8 cellular contexts compared by ENCODE assay signal in genomic region chr20:44967207-44967807, GRCh38. TPM values are rescaled to one million over a fixed set of nuclear protein-coding genes. Genes with fewer than 3 reads are reported as not detected.
DNase-seq lines count a peak whose midpoint lies in the region.

No MANE protein-coding gene starts in this region.

- H3K4me3 ChIP-seq in ectodermal cell (ENCODE audit: insufficient read depth, low read depth, low read length) (peak overlapping the region; percentile 91), muscle layer of duodenum (ENCODE audit: low read depth in 1 of 2, low read length in 2 of 2) (peak overlapping the region; percentile 83 to 94)

- H3K4me1 ChIP-seq in ectodermal cell (ENCODE audit: control insufficient read depth, insufficient read depth, low read length) = peaks cover 16% of the 10 kb centered on the region
- H3K4me1 ChIP-seq in muscle layer of duodenum (ENCODE audit: control insufficient read depth in 1 of 2, insufficient read depth in 2 of 2, low read length in 2 of 2) = peaks cover 0 to 13% of the 10 kb centered on the region in 2 donors

- H3K36me3 ChIP-seq in ectodermal cell (ENCODE audit: control insufficient read depth, insufficient read depth, low read length) (no peaks in the 10 kb centered on the region), muscle layer of duodenum (ENCODE audit: control insufficient read depth in 1 of 2, insufficient read depth in 2 of 2, low read length in 2 of 2) (peaks cover 0 to 4% of the 10 kb centered on the region in 2 donors)

- H3K27ac ChIP-seq in ectodermal cell (ENCODE audit: insufficient read depth, low read depth, low read length, poor library complexity, severe bottlenecking) (no peak overlapping the region), muscle layer of duodenum (ENCODE audit: low read length) (peak overlapping the region; percentile 80)

- no peaks in the 10 kb centered on the region for H3K27me3 ChIP-seq in ectodermal cell (ENCODE audit: control insufficient read depth, insufficient read depth, low read length, poor library complexity, severe bottlenecking)
- H3K27me3 ChIP-seq in muscle layer of duodenum (ENCODE audit: low read depth, low read length) = no peaks in the 10 kb centered on the region

- H3K9me3 ChIP-seq in ectodermal cell (ENCODE audit: control insufficient read depth, low read length) = no peaks in the 10 kb centered on the region
- H3K9me3 ChIP-seq in muscle layer of duodenum (ENCODE audit: control insufficient read depth in 1 of 2, low read length in 2 of 2) = no peaks in the 10 kb centered on the region

- WGBS in ectodermal cell, 2 experiments = 58 to 61% methylated on average over 5 of the region's 5 CpGs

- DNase-seq in stimulated activated CD4-positive, alpha-beta T cell treated with anti-CD3 and anti-CD28 coated beads, Interleukin-12 subunit alpha, Interleukin-12 subunit beta, amount 100 ng/mL, for 4 hours = peak; percentile 8
- no peak for DNase-seq in stimulated activated CD4-positive, alpha-beta T cell treated with anti-CD3 and anti-CD28 coated beads, Interleukin-2, amount 100 ng/mL, for 48 hours
- peak in 3 of 5 donors; percentile 14 to 73 (median 31) for DNase-seq in T-helper 1 cell
- DNase-seq in amniotic stem cell (lab: John Stamatoyannopoulos, UW) = no peak
- DNase-seq in cortex of kidney (lab: John Stamatoyannopoulos, UW) = no peak
- DNase-seq in iPS-NIHi11 (ENCODE audit: low spot score) = no peak

RNA-seq across cellular contexts. Expression of gene STK4, which starts 1.0 kb away (rescaled TPM):
- polyA plus RNA-seq in ectodermal cell (2013, experiment 1 of 4) = 38.4 TPM
- 39.2 TPM for polyA plus RNA-seq in ectodermal cell (2013, experiment 2 of 4)
- polyA plus RNA-seq in ectodermal cell (2013, experiment 3 of 4) = 21.9 TPM
- polyA plus RNA-seq in ectodermal cell (2013, experiment 4 of 4) = 23.9 TPM

RNA-seq across cellular contexts. Expression of gene TOMM34, which starts 7.1 kb away (rescaled TPM):
- 56.6 TPM for polyA plus RNA-seq in ectodermal cell (2013, experiment 1 of 4)
- 51.7 TPM for polyA plus RNA-seq in ectodermal cell (2013, experiment 2 of 4)
- polyA plus RNA-seq in ectodermal cell (2013, experiment 3 of 4) = 48.5 TPM
- polyA plus RNA-seq in ectodermal cell (2013, experiment 4 of 4) = 52.0 TPM

RNA-seq across cellular contexts. Expression of gene PABPC1L, which starts 57.4 kb away (rescaled TPM):
- 77.1 TPM for polyA plus RNA-seq in ectodermal cell (2013, experiment 1 of 4)
- 67.8 TPM for polyA plus RNA-seq in ectodermal cell (2013, experiment 2 of 4)
- 54.8 TPM for polyA plus RNA-seq in ectodermal cell (2013, experiment 3 of 4)
- polyA plus RNA-seq in ectodermal cell (2013, experiment 4 of 4) = 55.8 TPM

Comparison
In these comparisons a context has a peak if more than half of its experiments do, and no peak if none do; other contexts are left out.
1. DNase-seq: peak in stimulated activated CD4-positive, alpha-beta T cell treated with anti-CD3 and anti-CD28 coated beads, Interleukin-12 subunit alpha, Interleukin-12 subunit beta, amount 100 ng/mL, for 4 hours (single experiment) and T-helper 1 cell (3 of 5); none in stimulated activated CD4-positive, alpha-beta T cell treated with anti-CD3 and anti-CD28 coated beads, Interleukin-2, amount 100 ng/mL, for 48 hours (0 of 2), amniotic stem cell (single experiment), cortex of kidney (single experiment) and iPS-NIHi11 (single experiment).